ENCODE assay signal across 7 cellular contexts in the genomic region with DNA sequence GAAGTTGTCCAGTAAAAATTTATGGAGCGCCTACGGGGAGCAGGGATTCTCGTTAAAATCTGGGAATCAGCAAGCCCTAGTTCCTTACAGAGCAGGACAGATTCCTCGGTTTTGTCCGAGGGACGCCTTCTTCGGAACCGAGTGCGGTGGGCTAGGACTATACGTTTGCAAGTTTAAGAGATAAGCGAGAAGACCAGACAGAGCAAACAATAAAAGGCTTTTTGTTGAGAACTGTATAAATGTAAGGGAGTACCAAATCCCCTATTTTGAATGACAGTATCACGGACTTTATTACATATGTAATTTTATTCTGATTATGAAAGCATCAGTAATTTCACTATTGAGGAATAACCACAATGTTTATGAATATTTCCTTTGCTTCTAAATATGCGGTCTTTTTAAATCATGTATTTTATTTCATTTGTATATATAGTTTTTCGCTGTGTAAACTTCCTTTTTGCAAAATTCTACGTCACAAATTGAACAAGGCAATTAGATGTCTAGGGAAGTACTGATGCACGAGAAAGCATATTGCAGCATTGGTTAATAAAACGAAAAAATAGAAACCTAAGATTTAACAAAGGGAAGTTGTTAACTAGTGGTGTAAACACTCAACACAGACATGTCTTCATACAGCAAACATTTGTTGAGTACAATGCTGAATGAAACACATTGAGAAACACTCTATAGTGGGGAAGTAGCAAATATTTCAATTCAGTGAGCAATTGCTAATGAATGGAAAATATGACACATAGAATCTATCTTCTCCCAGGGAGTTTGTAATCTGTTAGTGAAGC. TPM values are rescaled to one million over a fixed set of nuclear protein-coding genes. Genes with fewer than 3 reads are reported as not detected.
A peak's percentile ranks its signal among the peaks of the same experiment; 100 is the strongest.
DNase-seq lines count a peak whose midpoint lies in the region; ATAC-seq and TF ChIP-seq lines count a peak whose summit lies in the region.

No MANE protein-coding gene starts in this region.

- peak overlapping the region; percentile 87 to 99 (median 94) for H3K27ac Mint-ChIP-seq in brain

- peaks cover under 1% of the 10 kb centered on the region for H3K36me3 Mint-ChIP-seq in brain

- TF ChIP-seq CTCF in brain (conservative IDR thresholded peaks at IDR 0.05) (no peak), left lung (IDR thresholded peaks at IDR 0.05) (no peak), thoracic aorta (IDR thresholded peaks at IDR 0.05) (no peak)

- no peaks in the 10 kb centered on the region for H3K36me3 ChIP-seq in left lung
- H3K36me3 ChIP-seq in thoracic aorta, result no peaks in the 10 kb centered on the region

- peaks cover 12% of the 10 kb centered on the region for H3K27me3 Mint-ChIP-seq in brain

- H3K4me1 ChIP-seq in left lung, result peaks cover 17 to 40% of the 10 kb centered on the region in 2 donors
- peaks cover 13 to 30% of the 10 kb centered on the region in 2 donors for H3K4me1 ChIP-seq in thoracic aorta (ENCODE audit: control insufficient read depth in 1 of 2, low read depth in 2 of 2)

- H3K27ac ChIP-seq in left lung (peak overlapping the region; percentile 99 to 100), thoracic aorta (peak overlapping the region; percentile 97 to 99)

- H3K27me3 ChIP-seq in left lung (peaks cover 0 to 5% of the 10 kb centered on the region in 2 donors), thoracic aorta (replicated peaks; ENCODE audit: insufficient read depth) (no peaks in the 10 kb centered on the region)

- peak overlapping the region; percentile 86 to 92 (median 89) for H3K4me3 Mint-ChIP-seq in brain

- intact Hi-C loops in left lung (cut with DNase I), result no loop called here

- H3K9me3 ChIP-seq in left lung, result no peaks in the 10 kb centered on the region
- no peaks in the 10 kb centered on the region for H3K9me3 ChIP-seq in thoracic aorta

- H3K4me1 Mint-ChIP-seq in brain, result peaks cover 56% of the 10 kb centered on the region

- H3K4me3 ChIP-seq in left lung (peak overlapping the region; percentile 93 to 97), thoracic aorta (peak overlapping the region; percentile 95)

- H3K9me3 Mint-ChIP-seq in brain, result no peaks in the 10 kb centered on the region

- ATAC-seq in left lung, result peak; percentile 1
- ATAC-seq in thoracic aorta (ENCODE audit: insufficient number of reproducible peaks, low FRiP score, low read depth), result peak; percentile 5

- DNase-seq in GM04503 (ENCODE audit: low read depth), result peak; percentile 61
- DNase-seq in NAMALWA (ENCODE audit: low spot score), result peak; percentile 53
- DNase-seq in left lung, result no peak
- no peak for DNase-seq in thoracic aorta (ENCODE audit: low spot score)
- no peak for DNase-seq in NCI-H524 treated with DMSO at 0.1 percent for 48 hours (lab: John Stamatoyannopoulos, UW)
- no peak for DNase-seq in SW 1271 (lab: John Stamatoyannopoulos, UW)

RNA-seq across cellular contexts. Expression of gene ANKRD10, which starts 1.2 kb away (rescaled TPM):
- 52.5 TPM for polyA plus RNA-seq in brain (ENCODE audit: insufficient read depth, low read depth, low replicate concordance)
- total RNA-seq in left lung (100 to 1,000 TPM; 101 to 110 TPM), thoracic aorta (100 to 1,000 TPM; 195 to 200 TPM)

Comparison
In these comparisons a context has a peak if more than half of its experiments do, and no peak if none do; other contexts are left out.
1. DNase-seq: peak in GM04503 (single experiment) and NAMALWA (single experiment); none in left lung (0 of 2), thoracic aorta (single experiment), NCI-H524 treated with DMSO at 0.1 percent for 48 hours (single experiment) and SW 1271 (0 of 2).